8 cellular contexts compared by ENCODE assay signal in genomic region chr6:72616406-72617015, GRCh38. TPM values are rescaled to one million over a fixed set of nuclear protein-coding genes. Genes with fewer than 3 reads are reported as not detected.
A peak's percentile ranks its signal among the peaks of the same experiment; 100 is the strongest.
DNase-seq lines count a peak whose midpoint lies in the region; ATAC-seq and TF ChIP-seq lines count a peak whose summit lies in the region.

No MANE protein-coding gene starts in this region.

- no CpG with 5 or more reads among the region's 3 CpGs for WGBS in mesenchymal stem cell

- H3K4me2 ChIP-seq in mesenchymal stem cell (ENCODE audit: low read length, poor library complexity, severe bottlenecking) = no peak overlapping the region

- CTCF ChIA-PET in activated naive CD4-positive, alpha-beta T cell treated with anti-CD3 and anti-CD28 coated beads, Interleukin-2, amount 10 ng/mL, durations not matched to agents 7 days and 5 days (lab: Charles Lee) = interaction anchor here (0.7 to 4.9 kb wide), 36 partner anchors 9 to 711 kb away, joined by 3 to 173 read pairs (median 3); no protein-coding TSS in a partner anchor

- no peak overlapping the region for H3K27ac Mint-ChIP-seq in brain
- no peak overlapping the region for H3K27ac Mint-ChIP-seq in activated naive CD4-positive, alpha-beta T cell treated with anti-CD3 and anti-CD28 coated beads, Interleukin-2, amount 10 ng/mL, durations not matched to agents 7 days and 5 days

- H4K91ac ChIP-seq in mesenchymal stem cell (ENCODE audit: low read length) = no peak overlapping the region

- no peak overlapping the region for H3K14ac ChIP-seq in mesenchymal stem cell (ENCODE audit: low read length in 2 of 2)

- H3K27me3 Mint-ChIP-seq in brain = peaks cover 16% of the 10 kb centered on the region
- H3K27me3 Mint-ChIP-seq in activated naive CD4-positive, alpha-beta T cell treated with anti-CD3 and anti-CD28 coated beads, Interleukin-2, amount 10 ng/mL, durations not matched to agents 7 days and 5 days = peaks cover 7% of the 10 kb centered on the region

- H3K79me1 ChIP-seq in mesenchymal stem cell (replicated peaks; ENCODE audit: low read length, poor library complexity, severe bottlenecking) = no peaks in the 10 kb centered on the region

- no peaks in the 10 kb centered on the region for H3K36me3 Mint-ChIP-seq in brain
- no peaks in the 10 kb centered on the region for H3K36me3 Mint-ChIP-seq in activated naive CD4-positive, alpha-beta T cell treated with anti-CD3 and anti-CD28 coated beads, Interleukin-2, amount 10 ng/mL, durations not matched to agents 7 days and 5 days

- H3K4ac ChIP-seq in mesenchymal stem cell (ENCODE audit: low read depth in 1 of 2, low read length in 2 of 2) = no peak overlapping the region

- no peaks in the 10 kb centered on the region for H3K9me3 ChIP-seq in mesenchymal stem cell (ENCODE audit: control insufficient read depth, low read length)

- H2BK120ac ChIP-seq in mesenchymal stem cell (ENCODE audit: low read depth, low read length) = no peak overlapping the region

- DNase-seq in NCI-H1417 (lab: John Stamatoyannopoulos, UW) (peak in 2 of 3 experiments; percentile 4 to 11), NCI-H1417 treated with DMSO at 0.1 percent for 48 hours (lab: John Stamatoyannopoulos, UW) (no peak), LNCaP clone FGC (ENCODE audit: low read depth) (no peak), mesenchymal stem cell (peak; percentile 42), NCI-H2107 treated with DMSO at 0.1 percent for 48 hours (lab: John Stamatoyannopoulos, UW; ENCODE audit: unreplicated experiment) (no peak)
- DNase-seq in activated naive CD4-positive, alpha-beta T cell treated with anti-CD3 and anti-CD28 coated beads, Interleukin-2, amount 10 ng/mL, durations not matched to agents 7 days and 5 days = no peak

- H3K9me3 Mint-ChIP-seq in brain = peaks cover 0 to 3% (median 0%) of the 10 kb centered on the region in 5 experiments
- H3K9me3 Mint-ChIP-seq in activated naive CD4-positive, alpha-beta T cell treated with anti-CD3 and anti-CD28 coated beads, Interleukin-2, amount 10 ng/mL, durations not matched to agents 7 days and 5 days = no peaks in the 10 kb centered on the region

- no peak overlapping the region for H2AK5ac ChIP-seq in mesenchymal stem cell (ENCODE audit: low read length, severe bottlenecking)

- no peak for ATAC-seq in HG03442 (IDR thresholded peaks at IDR 0.05; ENCODE audit: unreplicated experiment)

- peak overlapping the region in 1 of 5 experiments; percentile 23 for H3K4me3 Mint-ChIP-seq in brain
- H3K4me3 Mint-ChIP-seq in activated naive CD4-positive, alpha-beta T cell treated with anti-CD3 and anti-CD28 coated beads, Interleukin-2, amount 10 ng/mL, durations not matched to agents 7 days and 5 days = no peak overlapping the region

- no peaks in the 10 kb centered on the region for H3K36me3 ChIP-seq in mesenchymal stem cell (ENCODE audit: control insufficient read depth in 1 of 2, insufficient read depth in 2 of 2, low read depth in 1 of 2, low read length in 2 of 2)

- H3K23ac ChIP-seq in mesenchymal stem cell (ENCODE audit: low read length in 2 of 2) = no peak overlapping the region

- no peak overlapping the region for H2BK15ac ChIP-seq in mesenchymal stem cell (ENCODE audit: low read depth, poor library complexity, severe bottlenecking)

- H2AFZ ChIP-seq in mesenchymal stem cell (ENCODE audit: low read depth, low read length) = no peak overlapping the region

- H2BK12ac ChIP-seq in mesenchymal stem cell (ENCODE audit: low read length in 2 of 2) = no peak overlapping the region

- H3K27me3 ChIP-seq in mesenchymal stem cell (ENCODE audit: control insufficient read depth in 1 of 2, insufficient read depth in 1 of 2, low read length in 2 of 2) = peaks cover 31 to 38% of the 10 kb centered on the region in 2 experiments

- H2BK5ac ChIP-seq in mesenchymal stem cell (ENCODE audit: low read depth, low read length, poor library complexity, severe bottlenecking) = no peak overlapping the region

- H3K4me3 ChIP-seq in LNCaP clone FGC (ENCODE audit: low read depth, low read length) (no peak overlapping the region), mesenchymal stem cell (ENCODE audit: insufficient read depth in 1 of 2, low read depth in 1 of 2, low read length in 2 of 2) (no peak overlapping the region)

- no peak overlapping the region for H3K18ac ChIP-seq in mesenchymal stem cell (ENCODE audit: low read depth in 1 of 2, low read length in 2 of 2)

- peaks cover 11% of the 10 kb centered on the region for H3K4me1 ChIP-seq in mesenchymal stem cell (ENCODE audit: control insufficient read depth, insufficient read depth, low read depth, low read length)

- no peak overlapping the region for H3K27ac ChIP-seq in mesenchymal stem cell (ENCODE audit: low read length, poor library complexity, severe bottlenecking)

- peak; percentile 68 for TF ChIP-seq CTCF in LNCaP clone FGC (IDR thresholded peaks at IDR 0.05; ENCODE audit: control insufficient read depth, extremely low read depth, insufficient read depth)
- TF ChIP-seq CTCF in brain (conservative IDR thresholded peaks at IDR 0.05) = peak; percentile 67 to 72

- H3K9ac ChIP-seq in mesenchymal stem cell (ENCODE audit: low read length) = no peak overlapping the region

- peaks cover 18% of the 10 kb centered on the region for H3K4me1 Mint-ChIP-seq in brain
- H3K4me1 Mint-ChIP-seq in activated naive CD4-positive, alpha-beta T cell treated with anti-CD3 and anti-CD28 coated beads, Interleukin-2, amount 10 ng/mL, durations not matched to agents 7 days and 5 days = peaks cover 38% of the 10 kb centered on the region

- H4K8ac ChIP-seq in mesenchymal stem cell (ENCODE audit: low read length) = no peak overlapping the region

RNA-seq across cellular contexts. Expression of gene KCNQ5, which starts 5.4 kb away (rescaled TPM):
- 2.0 TPM for polyA plus RNA-seq in brain (ENCODE audit: insufficient read depth, low read depth, low replicate concordance)
- polyA plus RNA-seq in mesenchymal stem cell (2013, experiment 1 of 2) = 0.65 TPM
- 0.67 TPM for polyA plus RNA-seq in mesenchymal stem cell (2013, experiment 2 of 2)

Comparison
In these comparisons a context has a peak if more than half of its experiments do, and no peak if none do; other contexts are left out.
1. DNase-seq: peak in NCI-H1417 (2 of 3) and mesenchymal stem cell (single experiment); none in NCI-H1417 treated with DMSO at 0.1 percent for 48 hours (single experiment), LNCaP clone FGC (single experiment), NCI-H2107 treated with DMSO at 0.1 percent for 48 hours (single experiment) and activated naive CD4-positive, alpha-beta T cell treated with anti-CD3 and anti-CD28 coated beads, Interleukin-2, amount 10 ng/mL, durations not matched to agents 7 days and 5 days (single experiment).